In the genomic region with DNA sequence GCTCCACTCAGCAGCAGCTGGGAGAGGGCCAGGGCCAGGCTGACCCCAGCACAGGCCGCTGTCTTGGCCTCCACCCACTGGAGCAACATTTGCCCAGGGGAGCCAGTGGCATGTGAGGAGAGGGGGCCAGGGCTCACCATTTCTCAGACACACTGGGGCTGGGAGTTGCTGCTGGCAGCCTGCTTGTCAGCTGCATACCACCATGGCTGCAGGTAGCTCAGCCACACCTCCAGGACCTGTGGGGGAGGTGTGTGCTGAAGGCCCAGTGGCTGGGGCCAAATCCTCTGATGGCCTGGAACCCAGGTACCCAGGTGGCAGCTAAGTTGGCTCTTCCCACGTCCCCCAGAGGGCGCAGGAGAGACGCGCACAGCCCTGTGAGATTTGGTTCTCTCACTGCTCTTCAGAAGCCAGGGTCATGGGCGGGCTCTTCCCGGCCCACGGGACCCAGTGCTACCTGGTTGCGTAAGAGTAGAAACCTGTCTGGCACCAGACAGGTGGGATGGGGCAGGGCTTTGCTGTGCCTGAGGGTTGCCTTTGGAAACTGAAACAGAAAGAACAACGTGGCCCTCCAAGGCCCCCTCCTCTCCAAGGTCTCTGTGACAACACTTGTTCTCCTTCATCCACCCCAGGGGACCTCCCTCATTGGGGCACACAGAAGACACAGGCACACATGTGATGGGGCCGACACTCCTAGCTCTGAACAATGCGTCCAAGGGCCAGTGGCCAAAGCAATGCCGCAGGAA, we compare ENCODE assay signal across 8 cellular contexts.
DNase-seq lines count a peak whose midpoint lies in the region; ATAC-seq and TF ChIP-seq lines count a peak whose summit lies in the region.

No MANE protein-coding gene starts in this region.

- H3K4me3 ChIP-seq in CD8-positive, alpha-beta memory T cell (ENCODE audit: low read length) = no peak overlapping the region
- H3K4me3 ChIP-seq in fibroblast of lung (replicated peaks in 1 of 4; ENCODE audit: control extremely low read depth in 1 of 4, insufficient read depth in 1 of 4, low read depth in 3 of 4, low read length in 4 of 4) = no peak overlapping the region

- H3K36me3 ChIP-seq in CD8-positive, alpha-beta memory T cell (ENCODE audit: insufficient read depth, low read length) = no peaks in the 10 kb centered on the region
- no peaks in the 10 kb centered on the region for H3K36me3 ChIP-seq in fibroblast of lung (ENCODE audit: control insufficient read depth, insufficient read depth, low read length)

- H3K4me1 ChIP-seq in CD8-positive, alpha-beta memory T cell (ENCODE audit: insufficient read depth, low read length) = peaks cover 9% of the 10 kb centered on the region
- no peaks in the 10 kb centered on the region for H3K4me1 ChIP-seq in fibroblast of lung (ENCODE audit: control insufficient read depth, extremely low read depth, insufficient read depth, low read length)

- H3K27ac Mint-ChIP-seq in CD8-positive, alpha-beta memory T cell = peak overlapping the region in 4 of 8 donors; percentile 36 to 78 (median 60)
- no peak overlapping the region for H3K27ac Mint-ChIP-seq in osteocyte (ENCODE audit: unreplicated experiment)
- H3K27ac Mint-ChIP-seq in type B pancreatic cell = peak overlapping the region; percentile 69

- H3K27ac ChIP-seq in CD8-positive, alpha-beta memory T cell (ENCODE audit: low read depth, low read length) = no peak overlapping the region
- no peak overlapping the region for H3K27ac ChIP-seq in fibroblast of lung (ENCODE audit: insufficient read depth, low read length)

- POLR2A ChIA-PET in CD8-positive, alpha-beta memory T cell (lab: Charles Lee) = no interaction called here

- TF ChIP-seq CTCF in fibroblast of lung (conservative IDR thresholded peaks at IDR 0.05 in 1 of 2, IDR thresholded peaks at IDR 0.05 in 1 of 2; ENCODE audit: low read depth in 1 of 2, low read length in 2 of 2) (peak; percentile 56 to 74), osteocyte (IDR thresholded peaks at IDR 0.05) (peak; percentile 69), type B pancreatic cell (conservative IDR thresholded peaks at IDR 0.05) (peak; percentile 80)

- H2AFZ ChIP-seq in fibroblast of lung (ENCODE audit: low read length) = no peak overlapping the region

- H3K9ac ChIP-seq in fibroblast of lung (ENCODE audit: insufficient read depth, low read length) = no peak overlapping the region

- CTCF ChIA-PET in CD8-positive, alpha-beta memory T cell (lab: Charles Lee) = interaction anchor here (0.6 to 3.7 kb wide), 15 partner anchors 9 to 188 kb away, joined by 3 to 14 read pairs (median 4); no protein-coding TSS in a partner anchor

- peak; percentile 41 to 77 (median 61) for DNase-seq in CD8-positive, alpha-beta memory T cell
- DNase-seq in HPDE6-E6E7 (ENCODE audit: extremely low spot score) (peak; percentile 92), NOMO-1 treated with dmso at 0.1 percent for 144 hours (lab: John Stamatoyannopoulos, UW; ENCODE audit: unreplicated experiment) (peak; percentile 53), fibroblast of lung (ENCODE audit: low read depth in 2 of 2) (peak; percentile 44 to 57), osteocyte (ENCODE audit: extremely low spot score, unreplicated experiment) (no peak), type B pancreatic cell (ENCODE audit: extremely low spot score, unreplicated experiment) (no peak)
- DNase-seq in activated CD8-positive, alpha-beta memory T cell treated with anti-CD3 and anti-CD28 coated beads, Interleukin-2, amount 50 U/mL, for 4 hours = peak; percentile 69

- H3K4me2 ChIP-seq in fibroblast of lung (ENCODE audit: extremely low read depth, insufficient read depth, low read length) = no peak overlapping the region

- ATAC-seq in GM18520 (IDR thresholded peaks at IDR 0.05; ENCODE audit: unreplicated experiment) = no peak

- H3K27me3 Mint-ChIP-seq in CD8-positive, alpha-beta memory T cell = peaks cover 0 to 1% of the 10 kb centered on the region in 2 donors
- no peaks in the 10 kb centered on the region for H3K27me3 Mint-ChIP-seq in osteocyte (ENCODE audit: unreplicated experiment)
- H3K27me3 Mint-ChIP-seq in type B pancreatic cell = no peaks in the 10 kb centered on the region

- H3K79me2 ChIP-seq in fibroblast of lung (ENCODE audit: control insufficient read depth, insufficient read depth, low read length) = no peaks in the 10 kb centered on the region

- peak overlapping the region in 1 of 7 donors; percentile 11 for H3K4me3 Mint-ChIP-seq in CD8-positive, alpha-beta memory T cell
- no peak overlapping the region for H3K4me3 Mint-ChIP-seq in osteocyte (ENCODE audit: unreplicated experiment)
- peak overlapping the region; percentile 31 for H3K4me3 Mint-ChIP-seq in type B pancreatic cell

- H3K27me3 ChIP-seq in CD8-positive, alpha-beta memory T cell (ENCODE audit: insufficient read depth, low read length, poor library complexity, severe bottlenecking) = peaks cover 6% of the 10 kb centered on the region
- H3K27me3 ChIP-seq in fibroblast of lung (ENCODE audit: control insufficient read depth, insufficient read depth, low read length) = peaks cover 8% of the 10 kb centered on the region

- H3K9me3 Mint-ChIP-seq in CD8-positive, alpha-beta memory T cell = no peaks in the 10 kb centered on the region
- no peaks in the 10 kb centered on the region for H3K9me3 Mint-ChIP-seq in osteocyte (ENCODE audit: unreplicated experiment)
- H3K9me3 Mint-ChIP-seq in type B pancreatic cell = no peaks in the 10 kb centered on the region

- no peaks in the 10 kb centered on the region for H4K20me1 ChIP-seq in fibroblast of lung (ENCODE audit: control insufficient read depth, extremely low read depth, insufficient read depth, low read length)

- no peaks in the 10 kb centered on the region for H3K9me3 ChIP-seq in CD8-positive, alpha-beta memory T cell (ENCODE audit: low read length)
- no peaks in the 10 kb centered on the region for H3K9me3 ChIP-seq in fibroblast of lung (ENCODE audit: control insufficient read depth, insufficient read depth, low read depth, low read length)

- peaks cover 9 to 10% (median 10%) of the 10 kb centered on the region in 3 donors for H3K4me1 Mint-ChIP-seq in CD8-positive, alpha-beta memory T cell
- no peaks in the 10 kb centered on the region for H3K4me1 Mint-ChIP-seq in osteocyte (ENCODE audit: unreplicated experiment)
- H3K4me1 Mint-ChIP-seq in type B pancreatic cell (ENCODE audit: unreplicated experiment) = no peaks in the 10 kb centered on the region

- H3K36me3 Mint-ChIP-seq in CD8-positive, alpha-beta memory T cell = no peaks in the 10 kb centered on the region
- H3K36me3 Mint-ChIP-seq in osteocyte (ENCODE audit: unreplicated experiment) (no peaks in the 10 kb centered on the region), type B pancreatic cell (no peaks in the 10 kb centered on the region)

Comparison
In these comparisons a context has a peak if more than half of its experiments do, and no peak if none do; other contexts are left out.
1. DNase-seq: peak in CD8-positive, alpha-beta memory T cell (5 of 5), HPDE6-E6E7 (single experiment), NOMO-1 treated with dmso at 0.1 percent for 144 hours (single experiment), activated CD8-positive, alpha-beta memory T cell treated with anti-CD3 and anti-CD28 coated beads, Interleukin-2, amount 50 U/mL, for 4 hours (single experiment) and fibroblast of lung (2 of 2); none in osteocyte (single experiment) and type B pancreatic cell (single experiment).
2. Peak in every context shown above with its lines, with median percentiles within 50 percentile points of each other: CTCF ChIP-seq.